23 cellular contexts compared by ENCODE assay signal in genomic region chr12:113002155-113002554, GRCh38. TPM values are rescaled to one million over a fixed set of nuclear protein-coding genes. Genes with fewer than 3 reads are reported as not detected.
DNase-seq lines count a peak whose midpoint lies in the region; ATAC-seq and TF ChIP-seq lines count a peak whose summit lies in the region.
"Had no signal": no experiment of that assay in that cellular context is flagged by ENCODE, and none has a peak within 500 bp of the region (broad histone marks: within the 10 kb centered on the region; RNA-seq: fewer than 3 reads in every experiment).

No MANE protein-coding gene starts in this region.

- intact Hi-C loops in right lobe of liver (cut with DNase I): no loop called here

- no peak overlapping the region for H3K4me3 ChIP-seq in brain microvascular endothelial cell (ENCODE audit: low read depth, low read length)
- no peak overlapping the region for H3K4me3 ChIP-seq in right lobe of liver
- H3K4me3 ChIP-seq: colonic mucosa, gastroesophageal sphincter, GM12878, left lung, uterus had no signal

- TF ChIP-seq POLR2A in right lobe of liver (IDR thresholded peaks at IDR 0.05): no peak

- TF ChIP-seq CTCF in brain microvascular endothelial cell (IDR thresholded peaks at IDR 0.05; ENCODE audit: low read depth, low read length, missing control alignments) (peak; percentile 40), right lobe of liver (IDR thresholded peaks at IDR 0.05) (peak; percentile 38 to 53 (median 48))

- no peak overlapping the region for H3K27ac ChIP-seq in brain microvascular endothelial cell
- H3K27ac ChIP-seq in right lobe of liver: no peak overlapping the region
- H3K27ac ChIP-seq: colonic mucosa, gastroesophageal sphincter, left lung, uterus had no signal

- no peaks in the 10 kb centered on the region for H3K27me3 ChIP-seq in brain microvascular endothelial cell (replicated peaks)
- H3K27me3 ChIP-seq in right lobe of liver: no peaks in the 10 kb centered on the region
- H3K27me3 ChIP-seq: colonic mucosa, left lung, uterus had no signal

- in situ Hi-C loops in brain microvascular endothelial cell (cut with HindIII; ENCODE audit: low pct_ligation_motif_present, low sequenced_read_pairs): no loop called here

- H3K36me3 ChIP-seq in brain microvascular endothelial cell (replicated peaks) (no peaks in the 10 kb centered on the region), right lobe of liver (peaks cover 0 to 12% (median under 1%) of the 10 kb centered on the region in 4 donors)
- H3K36me3 ChIP-seq: colonic mucosa, uterus had no signal

- H3K4me1 ChIP-seq in right lobe of liver: peaks cover 0 to 4% (median 2%) of the 10 kb centered on the region in 4 donors
- H3K4me1 ChIP-seq: colonic mucosa, gastroesophageal sphincter, left lung, uterus had no signal

- WGBS in right lobe of liver (ENCODE audit: insufficient coverage, low coverage, low lambda C conversion rate, missing lambda C conversion rate): 46% methylated on average over 4 of the region's 4 CpGs

- no peaks in the 10 kb centered on the region for H3K9me3 ChIP-seq in right lobe of liver
- H3K9me3 ChIP-seq: colonic mucosa, left lung, uterus had no signal

- ATAC-seq in right lobe of liver (peak; percentile 95 to 99 (median 98)), GM19035 (IDR thresholded peaks at IDR 0.05; ENCODE audit: unreplicated experiment) (no peak)
- ATAC-seq: gastroesophageal sphincter, GM12878, left lung, Right ventricle myocardium inferior, T-cell had no signal

- DNase-seq in COLO668 (lab: John Stamatoyannopoulos, UW; ENCODE audit: unreplicated experiment) (peak; percentile 51), NAMALWA (ENCODE audit: low spot score) (peak; percentile 23), brain microvascular endothelial cell (no peak), right lobe of liver (peak in 2 of 3 donors; percentile 37 to 76), NCI-H524 treated with DMSO at 0.1 percent for 48 hours (lab: John Stamatoyannopoulos, UW) (no peak), SKM-1 (lab: John Stamatoyannopoulos, UW; ENCODE audit: unreplicated experiment) (no peak), DMS114 treated with DMSO at 0.1 percent for 48 hours (lab: John Stamatoyannopoulos, UW; ENCODE audit: unreplicated experiment) (no peak)
- DNase-seq: activated CD4-positive, alpha-beta T cell treated with anti-CD3 and anti-CD28 coated beads, Interleukin-2, amount 50 U/mL, for 4 hours; activated naive CD4-positive, alpha-beta T cell treated with Interleukin-2 at 50 U/mL for 16 hours; activated T-cell treated with anti-CD3 and anti-CD28 coated beads, Interleukin-2, amount 50 U/mL, for 1 hour; aorta; colonic mucosa; GF-D8; left lung; NCI-H187; NCI-H226; occipital lobe; T-cell; uterus had no signal

RNA-seq across cellular contexts. Expression of gene OAS2, which starts 23.8 kb away (rescaled TPM):
- 10 to 100 TPM in 1 of 6 experiments, 1 to 10 TPM in 5; 5.2 to 13.4 (median 7.1) TPM for total RNA-seq in right lobe of liver

RNA-seq across cellular contexts. Expression of gene DTX1, which starts 54.4 kb away (rescaled TPM):
- total RNA-seq in right lobe of liver: 10 to 100 TPM in 5 of 6 experiments, 1 to 10 TPM in 1; 1.4 to 51.2 (median 20.0) TPM

Comparison
In these comparisons a context has a peak if more than half of its experiments do, and no peak if none do; other contexts are left out.
1. DNase-seq: peak in COLO668 (single experiment), NAMALWA (single experiment) and right lobe of liver (2 of 3); none in brain microvascular endothelial cell (single experiment), NCI-H524 treated with DMSO at 0.1 percent for 48 hours (single experiment), SKM-1 (single experiment) and DMS114 treated with DMSO at 0.1 percent for 48 hours (single experiment).